ENCODE assay signal across 11 cellular contexts in the genomic region with DNA sequence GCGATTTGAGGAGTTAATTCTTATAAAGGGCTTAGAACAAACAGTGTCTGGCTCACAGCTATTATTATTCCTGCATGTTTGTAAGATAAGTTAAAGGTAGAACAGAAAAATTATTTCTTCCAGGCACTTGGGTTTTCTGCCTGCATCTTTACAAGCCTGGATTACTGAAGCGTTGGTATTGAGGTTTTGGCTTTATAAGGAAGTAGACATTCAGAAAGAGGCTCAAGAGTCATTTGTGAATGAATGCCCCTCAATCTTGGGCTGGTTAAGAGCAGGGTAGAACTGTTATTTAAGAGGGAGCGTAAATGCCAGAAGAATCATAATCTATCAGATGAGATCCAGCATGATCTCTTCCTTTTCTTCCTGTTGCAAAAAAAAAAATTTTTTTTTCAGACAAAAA.
DNase-seq lines count a peak whose midpoint lies in the region; ATAC-seq and TF ChIP-seq lines count a peak whose summit lies in the region.
"Had no signal": no experiment of that assay in that cellular context is flagged by ENCODE, and none has a peak within 500 bp of the region (broad histone marks: within the 10 kb centered on the region; RNA-seq: fewer than 3 reads in every experiment).

No MANE protein-coding gene starts in this region.

- H3K27me3 Mint-ChIP-seq in activated naive CD8-positive, alpha-beta T cell treated with anti-CD3 and anti-CD28 coated beads for 36 hours, result no peaks in the 10 kb centered on the region
- H3K27me3 Mint-ChIP-seq in mesothelial cell of epicardium (ENCODE audit: low read depth), result no peaks in the 10 kb centered on the region
- H3K27me3 Mint-ChIP-seq in T-helper 17 cell, result no peaks in the 10 kb centered on the region

- no peaks in the 10 kb centered on the region for H3K36me3 Mint-ChIP-seq in activated naive CD8-positive, alpha-beta T cell treated with anti-CD3 and anti-CD28 coated beads for 36 hours
- H3K36me3 Mint-ChIP-seq in mesothelial cell of epicardium (no peaks in the 10 kb centered on the region), T-helper 17 cell (ENCODE audit: low read depth) (no peaks in the 10 kb centered on the region)
- peaks cover 0 to 4% of the 10 kb centered on the region in 2 donors for H3K36me3 Mint-ChIP-seq in activated naive CD4-positive, alpha-beta T cell treated with anti-CD3 and anti-CD28 coated beads, Interleukin-2, amount 50 U/mL, for 72 hours

- H3K9me3 Mint-ChIP-seq in activated naive CD8-positive, alpha-beta T cell treated with anti-CD3 and anti-CD28 coated beads for 36 hours, result no peaks in the 10 kb centered on the region
- no peaks in the 10 kb centered on the region for H3K9me3 Mint-ChIP-seq in mesothelial cell of epicardium
- H3K9me3 Mint-ChIP-seq in activated naive CD4-positive, alpha-beta T cell treated with anti-CD3 and anti-CD28 coated beads, Interleukin-2, amount 50 U/mL, for 72 hours, result no peaks in the 10 kb centered on the region

- H3K4me1 Mint-ChIP-seq in activated naive CD8-positive, alpha-beta T cell treated with anti-CD3 and anti-CD28 coated beads for 36 hours, result peaks cover 31% of the 10 kb centered on the region
- H3K4me1 Mint-ChIP-seq in mesothelial cell of epicardium, result peaks cover 27% of the 10 kb centered on the region
- peaks cover 18% of the 10 kb centered on the region for H3K4me1 Mint-ChIP-seq in T-helper 17 cell

- H3K27ac ChIP-seq in 22Rv1 (peak overlapping the region; percentile 100), HUES48 (ENCODE audit: low read depth, low read length) (peak overlapping the region; percentile 100)
- H3K27ac ChIP-seq: RWPE1 had no signal

- H3K27me3 ChIP-seq in HUES48 (ENCODE audit: control insufficient read depth, insufficient read depth, low read length), result peaks cover 30% of the 10 kb centered on the region

- no peak overlapping the region for H3K9ac ChIP-seq in HUES48 (ENCODE audit: low read depth, low read length)

- ATAC-seq in T-helper 17 cell, result no peak
- ATAC-seq in activated naive CD4-positive, alpha-beta T cell treated with anti-CD3 and anti-CD28 coated beads, Interleukin-2, amount 50 U/mL, for 72 hours, result no peak

- no peak overlapping the region for H3K4me3 Mint-ChIP-seq in activated naive CD8-positive, alpha-beta T cell treated with anti-CD3 and anti-CD28 coated beads for 36 hours
- H3K4me3 Mint-ChIP-seq in mesothelial cell of epicardium (no peak overlapping the region), T-helper 17 cell (no peak overlapping the region)

- H3K36me3 ChIP-seq in HUES48 (ENCODE audit: control insufficient read depth, insufficient read depth, low read length), result no peaks in the 10 kb centered on the region

- peak overlapping the region; percentile 87 for H3K4me3 ChIP-seq in HUES48 (ENCODE audit: low read depth, low read length)

- H3K27ac Mint-ChIP-seq in activated naive CD8-positive, alpha-beta T cell treated with anti-CD3 and anti-CD28 coated beads for 36 hours, result peak overlapping the region; percentile 25
- H3K27ac Mint-ChIP-seq in mesothelial cell of epicardium, result peak overlapping the region; percentile 85
- H3K27ac Mint-ChIP-seq in T-helper 17 cell, result no peak overlapping the region
- no peak overlapping the region for H3K27ac Mint-ChIP-seq in activated naive CD4-positive, alpha-beta T cell treated with anti-CD3 and anti-CD28 coated beads, Interleukin-2, amount 50 U/mL, for 72 hours

- H3K9me3 ChIP-seq in HUES48 (ENCODE audit: control insufficient read depth, insufficient read depth, low read length), result no peaks in the 10 kb centered on the region
- no peaks in the 10 kb centered on the region for H3K9me3 ChIP-seq in T-helper 17 cell (ENCODE audit: control insufficient read depth, low read length, poor library complexity, severe bottlenecking)

- TF ChIP-seq CTCF in 22Rv1 (IDR thresholded peaks at IDR 0.05), result no peak
- TF ChIP-seq CTCF in mesothelial cell of epicardium (IDR thresholded peaks at IDR 0.05; ENCODE audit: unreplicated experiment), result no peak

- H3K4me1 ChIP-seq in HUES48 (ENCODE audit: control insufficient read depth, insufficient read depth, low read length), result peaks cover 18% of the 10 kb centered on the region

- DNase-seq in activated naive CD8-positive, alpha-beta T cell treated with anti-CD3 and anti-CD28 coated beads for 36 hours, result no peak
- DNase-seq in mesothelial cell of epicardium (ENCODE audit: low spot score in 2 of 2, unreplicated experiment in 2 of 2), result no peak
- no peak for DNase-seq in SW 1271 (lab: John Stamatoyannopoulos, UW)
- DNase-seq in NCI-H2029 treated with DMSO at 0.1 percent for 48 hours (lab: John Stamatoyannopoulos, UW), result no peak
- no peak for DNase-seq in T-helper 17 cell
- no peak for DNase-seq in activated naive CD4-positive, alpha-beta T cell treated with anti-CD3 and anti-CD28 coated beads, Interleukin-2, amount 50 U/mL, for 72 hours (ENCODE audit: low spot score in 2 of 2)
- DNase-seq: activated CD8-positive, alpha-beta memory T cell treated with anti-CD3 and anti-CD28 coated beads for 24 hours; midbrain had no signal

Comparison
In these comparisons a context has a peak if more than half of its experiments do, and no peak if none do; other contexts are left out.
1. H3K27ac Mint-ChIP-seq: peak in activated naive CD8-positive, alpha-beta T cell treated with anti-CD3 and anti-CD28 coated beads for 36 hours (single experiment) and mesothelial cell of epicardium (single experiment); none in T-helper 17 cell (single experiment) and activated naive CD4-positive, alpha-beta T cell treated with anti-CD3 and anti-CD28 coated beads, Interleukin-2, amount 50 U/mL, for 72 hours (0 of 2).